In genomic region chr7:117731455-117731854, GRCh38 we compare ENCODE assay signal across 10 cellular contexts.
DNase-seq lines count a peak whose midpoint lies in the region; ATAC-seq lines count a peak whose summit lies in the region.
"Had no signal": no experiment of that assay in that cellular context is flagged by ENCODE, and none has a peak within 500 bp of the region (broad histone marks: within the 10 kb centered on the region; RNA-seq: fewer than 3 reads in every experiment).

No MANE protein-coding gene starts in this region.

- POLR2A ChIA-PET in CD4-positive, alpha-beta memory T cell (lab: Charles Lee; ENCODE audit: partially characterized antibody): no interaction called here

- no peaks in the 10 kb centered on the region for H3K9me3 Mint-ChIP-seq in T-helper 2 cell treated with Interferon-gamma antibody and Interleukin-4, amounts not matched to agents 5 μg/mL and 100 μg/mL, for 36 hours
- no peaks in the 10 kb centered on the region for H3K9me3 Mint-ChIP-seq in CD4-positive, alpha-beta memory T cell

- H3K36me3 ChIP-seq in CD4-positive, alpha-beta memory T cell (ENCODE audit: insufficient read depth, low read length): no peaks in the 10 kb centered on the region

- no peaks in the 10 kb centered on the region for H3K4me1 ChIP-seq in CD4-positive, alpha-beta memory T cell (ENCODE audit: insufficient read depth, low read length)
- H3K4me1 ChIP-seq: foreskin keratinocyte had no signal

- H3K36me3 Mint-ChIP-seq in T-helper 2 cell treated with Interferon-gamma antibody and Interleukin-4, amounts not matched to agents 5 μg/mL and 100 μg/mL, for 36 hours (ENCODE audit: low read depth): no peaks in the 10 kb centered on the region
- no peaks in the 10 kb centered on the region for H3K36me3 Mint-ChIP-seq in CD4-positive, alpha-beta memory T cell
- H3K36me3 Mint-ChIP-seq: CD8-positive, alpha-beta memory T cell had no signal

- DNase-seq in stimulated activated CD4-positive, alpha-beta T cell treated with anti-CD3 and anti-CD28 coated beads, Interleukin-1b, Interleukin-23, amount 100 ng/mL, for 48 hours: peak; percentile 11
- DNase-seq in stimulated activated CD4-positive, alpha-beta T cell treated with anti-CD3 and anti-CD28 coated beads, Interleukin-4, amount 100 ng/mL, for 1 hour: no peak
- DNase-seq in T-helper 2 cell treated with Interferon-gamma antibody and Interleukin-4, amounts not matched to agents 5 μg/mL and 100 μg/mL, for 36 hours (ENCODE audit: low spot score): peak; percentile 39
- no peak for DNase-seq in CD4-positive, alpha-beta memory T cell
- no peak for DNase-seq in NCI-H2171 (lab: John Stamatoyannopoulos, UW)
- no peak for DNase-seq in AML-193 (lab: John Stamatoyannopoulos, UW)
- no peak for DNase-seq in activated effector memory CD4-positive, alpha-beta T cell treated with anti-CD3 and anti-CD28 coated beads, Interleukin-2, amount 50 U/mL, for 16 hours
- DNase-seq: CD8-positive, alpha-beta memory T cell; foreskin keratinocyte had no signal

- H3K27me3 ChIP-seq in CD4-positive, alpha-beta memory T cell (ENCODE audit: insufficient read depth, low read length): no peaks in the 10 kb centered on the region
- H3K27me3 ChIP-seq: foreskin keratinocyte had no signal

- H3K9me3 ChIP-seq in CD4-positive, alpha-beta memory T cell (ENCODE audit: control insufficient read depth in 1 of 2, low read length in 2 of 2): no peaks in the 10 kb centered on the region

- peak; percentile 76 for ATAC-seq in HG02970 (IDR thresholded peaks at IDR 0.05; ENCODE audit: low FRiP score, unreplicated experiment)
- ATAC-seq: foreskin keratinocyte had no signal

- intact Hi-C loops in CD4-positive, alpha-beta memory T cell (cut with micrococcal nuclease): no loop called here

- H3K4me1 Mint-ChIP-seq in T-helper 2 cell treated with Interferon-gamma antibody and Interleukin-4, amounts not matched to agents 5 μg/mL and 100 μg/mL, for 36 hours (ENCODE audit: low read depth): peaks cover 3% of the 10 kb centered on the region
- H3K4me1 Mint-ChIP-seq in CD4-positive, alpha-beta memory T cell: no peaks in the 10 kb centered on the region
- H3K4me1 Mint-ChIP-seq: CD8-positive, alpha-beta memory T cell had no signal

- CTCF ChIA-PET in CD4-positive, alpha-beta memory T cell (lab: Charles Lee; ENCODE audit: partially characterized antibody): interaction anchor here (0.8 kb wide), 1 partner anchor 15 kb away, joined by 3 read pairs; no protein-coding TSS in a partner anchor

- peaks cover 4% of the 10 kb centered on the region for H3K27me3 Mint-ChIP-seq in T-helper 2 cell treated with Interferon-gamma antibody and Interleukin-4, amounts not matched to agents 5 μg/mL and 100 μg/mL, for 36 hours (ENCODE audit: low read depth)
- H3K27me3 Mint-ChIP-seq in CD4-positive, alpha-beta memory T cell: peaks cover 0 to 2% of the 10 kb centered on the region in 2 donors

- no peak overlapping the region for H3K4me3 ChIP-seq in CD4-positive, alpha-beta memory T cell (ENCODE audit: low read length in 2 of 2)

- H3K27ac Mint-ChIP-seq in T-helper 2 cell treated with Interferon-gamma antibody and Interleukin-4, amounts not matched to agents 5 μg/mL and 100 μg/mL, for 36 hours: no peak overlapping the region
- no peak overlapping the region for H3K27ac Mint-ChIP-seq in CD4-positive, alpha-beta memory T cell
- H3K27ac Mint-ChIP-seq: CD8-positive, alpha-beta memory T cell had no signal

- H3K27ac ChIP-seq in CD4-positive, alpha-beta memory T cell (ENCODE audit: low read depth, low read length): no peak overlapping the region
- H3K27ac ChIP-seq: foreskin keratinocyte had no signal

- no peak overlapping the region for H3K4me3 Mint-ChIP-seq in T-helper 2 cell treated with Interferon-gamma antibody and Interleukin-4, amounts not matched to agents 5 μg/mL and 100 μg/mL, for 36 hours
- H3K4me3 Mint-ChIP-seq in CD4-positive, alpha-beta memory T cell: no peak overlapping the region
- H3K4me3 Mint-ChIP-seq: CD8-positive, alpha-beta memory T cell had no signal

Comparison
In these comparisons a context has a peak if more than half of its experiments do, and no peak if none do; other contexts are left out.
1. DNase-seq: peak in stimulated activated CD4-positive, alpha-beta T cell treated with anti-CD3 and anti-CD28 coated beads, Interleukin-1b, Interleukin-23, amount 100 ng/mL, for 48 hours (single experiment) and T-helper 2 cell treated with Interferon-gamma antibody and Interleukin-4, amounts not matched to agents 5 μg/mL and 100 μg/mL, for 36 hours (single experiment); none in stimulated activated CD4-positive, alpha-beta T cell treated with anti-CD3 and anti-CD28 coated beads, Interleukin-4, amount 100 ng/mL, for 1 hour (single experiment), CD4-positive, alpha-beta memory T cell (0 of 5), NCI-H2171 (single experiment), AML-193 (0 of 2) and activated effector memory CD4-positive, alpha-beta T cell treated with anti-CD3 and anti-CD28 coated beads, Interleukin-2, amount 50 U/mL, for 16 hours (single experiment).